Comparison of ENCODE assay signal across 9 cellular contexts in genomic region chr5:176995896-176996767, GRCh38. TPM values are rescaled to one million over a fixed set of nuclear protein-coding genes. Genes with fewer than 3 reads are reported as not detected.
A peak's percentile ranks its signal among the peaks of the same experiment; 100 is the strongest.
DNase-seq lines count a peak whose midpoint lies in the region; ATAC-seq and TF ChIP-seq lines count a peak whose summit lies in the region.
"Had no signal": no experiment of that assay in that cellular context is flagged by ENCODE, and none has a peak within 500 bp of the region (broad histone marks: within the 10 kb centered on the region; RNA-seq: fewer than 3 reads in every experiment).

No MANE protein-coding gene starts in this region.

- no peak overlapping the region for H3K4me3 Mint-ChIP-seq in activated CD4-positive, alpha-beta memory T cell treated with anti-CD3 and anti-CD28 coated beads, Interleukin-2, amount 10 ng/mL, durations not matched to agents 7 days and 5 days

- peaks cover 35% of the 10 kb centered on the region for H3K4me1 Mint-ChIP-seq in activated CD4-positive, alpha-beta memory T cell treated with anti-CD3 and anti-CD28 coated beads, Interleukin-2, amount 10 ng/mL, durations not matched to agents 7 days and 5 days

- peaks cover 93 to 95% of the 10 kb centered on the region in 2 experiments for H3K4me1 ChIP-seq in neutrophil (ENCODE audit: control insufficient read depth in 1 of 2, insufficient read depth in 1 of 2, low read depth in 1 of 2, low read length in 1 of 2)

- H3K27me3 Mint-ChIP-seq in activated CD4-positive, alpha-beta memory T cell treated with anti-CD3 and anti-CD28 coated beads, Interleukin-2, amount 10 ng/mL, durations not matched to agents 7 days and 5 days = no peaks in the 10 kb centered on the region

- peak overlapping the region; percentile 51 for H3K27ac Mint-ChIP-seq in activated CD4-positive, alpha-beta memory T cell treated with anti-CD3 and anti-CD28 coated beads, Interleukin-2, amount 10 ng/mL, durations not matched to agents 7 days and 5 days

- CTCF ChIA-PET in GM10248 (lab: Yijun Ruan, JAX) = interaction anchor here (0.9 to 1.3 kb wide), 3 partner anchors 10 to 75 kb away, joined by 3 to 10 read pairs (median 3); partner anchors contain the start of gene UIMC1
- CTCF ChIA-PET in activated CD4-positive, alpha-beta memory T cell treated with anti-CD3 and anti-CD28 coated beads, Interleukin-2, amount 10 ng/mL, durations not matched to agents 7 days and 5 days (lab: Charles Lee) = interaction anchor here (1.7 kb wide), 1 partner anchor 10 kb away, joined by 10 read pairs; no protein-coding TSS in a partner anchor

- no peaks in the 10 kb centered on the region for H3K27me3 ChIP-seq in neutrophil

- H3K9me3 ChIP-seq in neutrophil = no peaks in the 10 kb centered on the region

- ATAC-seq in GM21723 (IDR thresholded peaks at IDR 0.05; ENCODE audit: unreplicated experiment) = peak; percentile 58

- H3K36me3 ChIP-seq in neutrophil = no peaks in the 10 kb centered on the region

- POLR2A ChIA-PET in GM10248 (lab: Yijun Ruan, JAX) = interaction anchor here (1.3 kb wide), 1 partner anchor 27 kb away, joined by 3 read pairs; no protein-coding TSS in a partner anchor
- POLR2A ChIA-PET in activated CD4-positive, alpha-beta memory T cell treated with anti-CD3 and anti-CD28 coated beads, Interleukin-2, amount 10 ng/mL, durations not matched to agents 7 days and 5 days (lab: Charles Lee) = interaction anchor here (0.9 to 1.3 kb wide), 3 partner anchors 9 to 27 kb away, joined by 3 to 5 read pairs (median 4); no protein-coding TSS in a partner anchor

- peaks cover 33% of the 10 kb centered on the region for H3K36me3 Mint-ChIP-seq in activated CD4-positive, alpha-beta memory T cell treated with anti-CD3 and anti-CD28 coated beads, Interleukin-2, amount 10 ng/mL, durations not matched to agents 7 days and 5 days (ENCODE audit: low read depth)

- H3K4me3 ChIP-seq in neutrophil (ENCODE audit: low read depth in 1 of 2, low read length in 1 of 2) = peak overlapping the region; percentile 26 to 51

- peak overlapping the region; percentile 95 for H3K27ac ChIP-seq in neutrophil

- DNase-seq in GM10248 (ENCODE audit: extremely low spot score) (peak; percentile 26), NCI-H128 (lab: John Stamatoyannopoulos, UW; ENCODE audit: unreplicated experiment) (no peak), NCI-H1092 (lab: John Stamatoyannopoulos, UW) (no peak), DMS114 treated with DMSO at 0.1 percent for 48 hours (lab: John Stamatoyannopoulos, UW; ENCODE audit: unreplicated experiment) (no peak), epidermal melanocyte (ENCODE audit: insufficient read length, low spot score) (no peak)
- no peak for DNase-seq in activated CD4-positive, alpha-beta memory T cell treated with anti-CD3 and anti-CD28 coated beads, Interleukin-2, amount 10 ng/mL, durations not matched to agents 7 days and 5 days
- DNase-seq: stimulated activated CD4-positive, alpha-beta T cell treated with anti-CD3 and anti-CD28 coated beads, Interleukin-15, amount 100 ng/mL, for 24 hours had no signal

- no peak for TF ChIP-seq CTCF in GM10248 (IDR thresholded peaks at IDR 0.05; ENCODE audit: control extremely low read depth, extremely low read depth, low read depth, missing control alignments)
- TF ChIP-seq CTCF in neutrophil (IDR thresholded peaks at IDR 0.05) = no peak

- peaks cover 3% of the 10 kb centered on the region for H3K9me3 Mint-ChIP-seq in activated CD4-positive, alpha-beta memory T cell treated with anti-CD3 and anti-CD28 coated beads, Interleukin-2, amount 10 ng/mL, durations not matched to agents 7 days and 5 days

RNA-seq across cellular contexts. Expression of gene UIMC1, which starts 10.4 kb away (rescaled TPM):
- 10 to 100 TPM; 46.5 to 50.5 TPM for total RNA-seq in activated CD4-positive, alpha-beta memory T cell treated with anti-CD3 and anti-CD28 coated beads, Interleukin-2, amount 10 ng/mL, durations not matched to agents 7 days and 5 days

RNA-seq across cellular contexts. Expression of gene ZNF346, which starts 26.4 kb away (rescaled TPM):
- 10 to 100 TPM; 19.5 to 27.2 TPM for total RNA-seq in activated CD4-positive, alpha-beta memory T cell treated with anti-CD3 and anti-CD28 coated beads, Interleukin-2, amount 10 ng/mL, durations not matched to agents 7 days and 5 days
